Comparison of ENCODE assay signal across 21 cellular contexts in genomic region chr9:137228515-137228967, GRCh38. TPM values are rescaled to one million over a fixed set of nuclear protein-coding genes. Genes with fewer than 3 reads are reported as not detected.
"Had no signal": no experiment of that assay in that cellular context is flagged by ENCODE, and none has a peak within 500 bp of the region (broad histone marks: within the 10 kb centered on the region; RNA-seq: fewer than 3 reads in every experiment).

No MANE protein-coding gene starts in this region.

- H3K27me3 ChIP-seq: cardiac muscle cell had no signal

- H3K4me3 ChIP-seq: cardiac muscle cell, gastrocnemius medialis, heart left ventricle, suprapubic skin had no signal

- H3K9me3 ChIP-seq: gastrocnemius medialis, heart left ventricle, suprapubic skin had no signal

- DNase-seq: activated CD4-positive, alpha-beta T cell treated with anti-CD3 and anti-CD28 coated beads for 4 hours; activated CD8-positive, alpha-beta T cell treated with anti-CD3 and anti-CD28 coated beads for 36 hours; activated gamma-delta T cell; activated T-cell treated with anti-CD3 and anti-CD28 coated beads, Interleukin-2, amount 50 U/mL, for 48 hours; endodermal cell; gastrocnemius medialis; heart left ventricle; midbrain; trophoblast cell had no signal

- H3K36me3 ChIP-seq: cardiac muscle cell, gastrocnemius medialis, heart left ventricle, suprapubic skin had no signal

- ATAC-seq: activated CD8-positive, alpha-beta T cell treated with anti-CD3 and anti-CD28 coated beads for 36 hours; activated naive CD4-positive, alpha-beta T cell treated with anti-CD3 and anti-CD28 coated beads, Interleukin-2, amount 50 U/mL, for 72 hours; gastrocnemius medialis; heart left ventricle; left lobe of liver; sciatic nerve had no signal

RNA-seq across cellular contexts. Expression of gene RNF224, which starts 1.2 kb away (rescaled TPM):
- total RNA-seq: activated CD8-positive, alpha-beta T cell treated with anti-CD3 and anti-CD28 coated beads for 36 hours; activated naive CD4-positive, alpha-beta T cell treated with anti-CD3 and anti-CD28 coated beads, Interleukin-2, amount 50 U/mL, for 72 hours; cardiac muscle cell; epithelial cell of proximal tubule; gastrocnemius medialis; heart left ventricle; left lobe of liver; lung microvascular endothelial cell; myocyte; neural crest cell; osteocyte; sciatic nerve had no signal

RNA-seq across cellular contexts. Expression of gene SLC34A3, which starts 2.2 kb away (rescaled TPM):
- total RNA-seq: activated CD8-positive, alpha-beta T cell treated with anti-CD3 and anti-CD28 coated beads for 36 hours; cardiac muscle cell; dermis microvascular lymphatic vessel endothelial cell; epithelial cell of proximal tubule; gastrocnemius medialis; heart left ventricle; left lobe of liver; lung microvascular endothelial cell; neural crest cell; osteocyte; pulmonary artery endothelial cell; sciatic nerve had no signal

RNA-seq across cellular contexts. Expression of gene CYSRT1, which starts 3.6 kb away (rescaled TPM):
- total RNA-seq: sciatic nerve had no signal

RNA-seq across cellular contexts. Expression of gene RNF208, which starts 6.5 kb away (rescaled TPM):
- total RNA-seq: lung microvascular endothelial cell had no signal
